21 cellular contexts compared by ENCODE assay signal in the genomic region with DNA sequence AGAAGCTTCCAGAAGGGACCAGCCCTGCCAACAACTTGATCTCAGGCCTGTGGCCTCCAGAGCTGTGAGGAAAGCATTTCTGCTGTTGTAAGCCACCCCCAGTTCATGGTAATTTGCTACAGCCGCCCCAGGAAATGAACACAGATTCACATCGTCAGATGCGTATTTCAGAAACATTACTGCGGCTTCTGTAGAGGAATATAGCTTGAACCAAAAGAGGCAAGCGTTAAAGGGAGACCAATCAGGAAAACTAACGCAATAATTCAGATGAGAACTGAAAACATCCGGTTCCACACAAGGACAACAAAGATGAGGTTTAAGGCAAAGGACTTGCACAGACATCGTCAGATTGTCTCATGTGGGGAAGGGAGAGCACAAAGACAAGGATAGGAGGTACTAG.
DNase-seq lines count a peak whose midpoint lies in the region; ATAC-seq and TF ChIP-seq lines count a peak whose summit lies in the region.
"Had no signal": no experiment of that assay in that cellular context is flagged by ENCODE, and none has a peak within 500 bp of the region (broad histone marks: within the 10 kb centered on the region; RNA-seq: fewer than 3 reads in every experiment).

No MANE protein-coding gene starts in this region.

- H3K9ac ChIP-seq in BLaER1 treated with 17β-estradiol and CSF1 and Interleukin-3, amounts not matched to agents 10 nM and 100 nM: no peak overlapping the region

- H3K9me3 ChIP-seq in BLaER1 treated with 17β-estradiol and CSF1 and Interleukin-3, amounts not matched to agents 10 nM and 100 nM (replicated peaks in 1 of 11): peaks cover 0 to 35% (median 6%) of the 10 kb centered on the region in 11 experiments; a peak in 7 of 22 replicates
- no peaks in the 10 kb centered on the region for H3K9me3 ChIP-seq in CD4-positive, alpha-beta T cell (ENCODE audit: control insufficient read depth, low read length)
- H3K9me3 ChIP-seq in lower lobe of right lung (no peaks in the 10 kb centered on the region), upper lobe of right lung (no peaks in the 10 kb centered on the region)
- H3K9me3 ChIP-seq: body of pancreas, esophagus muscularis mucosa, gastrocnemius medialis, stomach, transverse colon had no signal

- CTCF ChIA-PET in CD4-positive, alpha-beta T cell (lab: Charles Lee): interaction anchor here (1.1 kb wide), 1 partner anchor 24 kb away, joined by 3 read pairs; no protein-coding TSS in a partner anchor

- peak in 1 of 10 experiments; percentile 10 for DNase-seq in CD4-positive, alpha-beta T cell
- DNase-seq in lower lobe of right lung (no peak), upper lobe of right lung (no peak)
- DNase-seq in activated CD8-positive, alpha-beta memory T cell treated with anti-CD3 and anti-CD28 coated beads for 24 hours: no peak
- DNase-seq: activated CD4-positive, alpha-beta T cell treated with anti-CD3 and anti-CD28 coated beads, Interleukin-2, amount 50 U/mL, for 48 hours; activated naive CD8-positive, alpha-beta T cell treated with anti-CD3 and anti-CD28 coated beads, Interleukin-2, amount 50 U/mL, for 24 hours; activated T-cell treated with anti-CD3 and anti-CD28 coated beads, Interleukin-2, amount 50 U/mL, for 1 hour; DMS53; effector CD8-positive, alpha-beta T cell; gastrocnemius medialis; NCI-H2107; nephron progenitor cell; stomach; T1000; transverse colon had no signal

- peak overlapping the region; percentile 47 for H3K4me3 Mint-ChIP-seq in CD4-positive, alpha-beta T cell
- H3K4me3 Mint-ChIP-seq in activated T-helper 17 cell treated with anti-CD3 and anti-CD28 coated beads, Interleukin-2, amount 50 U/mL, for 72 hours: peak overlapping the region; percentile 48
- H3K4me3 Mint-ChIP-seq: activated naive CD8-positive, alpha-beta T cell treated with anti-CD3 and anti-CD28 coated beads, Interleukin-2, amount 50 U/mL, for 24 hours; nephron progenitor cell had no signal

- POLR2A ChIA-PET in CD4-positive, alpha-beta T cell (lab: Charles Lee): interaction anchor here (1.8 kb wide), 1 partner anchor 127 kb away, joined by 13 read pairs; a partner anchor contains a TSS

- H3K36me3 ChIP-seq in BLaER1 treated with 17β-estradiol and CSF1 and Interleukin-3, amounts not matched to agents 10 nM and 100 nM: no peaks in the 10 kb centered on the region
- H3K36me3 ChIP-seq in lower lobe of right lung: no peaks in the 10 kb centered on the region
- H3K36me3 ChIP-seq in upper lobe of right lung: no peaks in the 10 kb centered on the region
- H3K36me3 ChIP-seq: esophagus muscularis mucosa, gastrocnemius medialis, stomach, transverse colon had no signal

- H3K27me3 ChIP-seq in BLaER1 treated with 17β-estradiol and CSF1 and Interleukin-3, amounts not matched to agents 10 nM and 100 nM: no peaks in the 10 kb centered on the region
- no peaks in the 10 kb centered on the region for H3K27me3 ChIP-seq in CD4-positive, alpha-beta T cell (ENCODE audit: control insufficient read depth, insufficient read depth, low read length)
- H3K27me3 ChIP-seq in lower lobe of right lung (ENCODE audit: low read depth): no peaks in the 10 kb centered on the region
- no peaks in the 10 kb centered on the region for H3K27me3 ChIP-seq in upper lobe of right lung
- H3K27me3 ChIP-seq: body of pancreas, esophagus muscularis mucosa, gastrocnemius medialis, hepatocyte, stomach, transverse colon had no signal

- peaks cover 48% of the 10 kb centered on the region for H3K4me1 Mint-ChIP-seq in CD4-positive, alpha-beta T cell (ENCODE audit: low read depth)
- H3K4me1 Mint-ChIP-seq in activated T-helper 17 cell treated with anti-CD3 and anti-CD28 coated beads, Interleukin-2, amount 50 U/mL, for 72 hours: peaks cover 13% of the 10 kb centered on the region

- peak overlapping the region; percentile 88 for H3K27ac Mint-ChIP-seq in CD4-positive, alpha-beta T cell
- H3K27ac Mint-ChIP-seq in activated T-helper 17 cell treated with anti-CD3 and anti-CD28 coated beads, Interleukin-2, amount 50 U/mL, for 72 hours: no peak overlapping the region
- H3K27ac Mint-ChIP-seq: activated naive CD8-positive, alpha-beta T cell treated with anti-CD3 and anti-CD28 coated beads, Interleukin-2, amount 50 U/mL, for 24 hours had no signal

- peak overlapping the region in 6 of 11 experiments; percentile 10 to 68 (median 40); a peak in 10 of 22 replicates for H3K4me2 ChIP-seq in BLaER1 treated with 17β-estradiol and CSF1 and Interleukin-3, amounts not matched to agents 10 nM and 100 nM
- H3K4me2 ChIP-seq: hepatocyte had no signal

- ATAC-seq in CD4-positive, alpha-beta T cell (ENCODE audit: poor library complexity): peak; percentile 43
- peak; percentile 28 for ATAC-seq in activated T-helper 17 cell treated with anti-CD3 and anti-CD28 coated beads, Interleukin-2, amount 50 U/mL, for 72 hours (replicated peaks)
- ATAC-seq in lower lobe of right lung (no peak), GM19397 (IDR thresholded peaks at IDR 0.05; ENCODE audit: unreplicated experiment) (no peak), upper lobe of right lung (no peak)
- ATAC-seq: activated naive CD8-positive, alpha-beta T cell treated with anti-CD3 and anti-CD28 coated beads, Interleukin-2, amount 50 U/mL, for 24 hours; body of pancreas had no signal

- H3K27me3 Mint-ChIP-seq in CD4-positive, alpha-beta T cell: no peaks in the 10 kb centered on the region
- H3K27me3 Mint-ChIP-seq in activated T-helper 17 cell treated with anti-CD3 and anti-CD28 coated beads, Interleukin-2, amount 50 U/mL, for 72 hours: no peaks in the 10 kb centered on the region

- no peak overlapping the region for H3K4me3 ChIP-seq in BLaER1 treated with 17β-estradiol and CSF1 and Interleukin-3, amounts not matched to agents 10 nM and 100 nM
- H3K4me3 ChIP-seq in lower lobe of right lung (no peak overlapping the region), upper lobe of right lung (no peak overlapping the region)
- H3K4me3 ChIP-seq: body of pancreas, esophagus muscularis mucosa, gastrocnemius medialis, hepatocyte, stomach, transverse colon had no signal

- H3K27ac ChIP-seq in BLaER1 treated with 17β-estradiol and CSF1 and Interleukin-3, amounts not matched to agents 10 nM and 100 nM: peak overlapping the region in 3 of 11 experiments; percentile 8 to 18 (median 17); a peak in 5 of 22 replicates
- no peak overlapping the region for H3K27ac ChIP-seq in CD4-positive, alpha-beta T cell (ENCODE audit: low read depth, low read length)
- H3K27ac ChIP-seq in lower lobe of right lung (peak overlapping the region; percentile 24), upper lobe of right lung (no peak overlapping the region)
- H3K27ac ChIP-seq: body of pancreas, esophagus muscularis mucosa, gastrocnemius medialis, hepatocyte, stomach, transverse colon had no signal

- peaks cover 32 to 56% (median 37%) of the 10 kb centered on the region in 10 experiments for H3K4me1 ChIP-seq in BLaER1 treated with 17β-estradiol and CSF1 and Interleukin-3, amounts not matched to agents 10 nM and 100 nM
- H3K4me1 ChIP-seq in lower lobe of right lung (peaks cover 20% of the 10 kb centered on the region), upper lobe of right lung (peaks cover 6% of the 10 kb centered on the region)

- no peak for TF ChIP-seq CTCF in CD4-positive, alpha-beta T cell (IDR thresholded peaks at IDR 0.05)
- TF ChIP-seq CTCF in lower lobe of right lung (IDR thresholded peaks at IDR 0.05) (no peak), upper lobe of right lung (IDR thresholded peaks at IDR 0.05) (no peak)

- H3K9me3 Mint-ChIP-seq in CD4-positive, alpha-beta T cell: no peaks in the 10 kb centered on the region
- no peaks in the 10 kb centered on the region for H3K9me3 Mint-ChIP-seq in activated T-helper 17 cell treated with anti-CD3 and anti-CD28 coated beads, Interleukin-2, amount 50 U/mL, for 72 hours
- H3K9me3 Mint-ChIP-seq: activated naive CD8-positive, alpha-beta T cell treated with anti-CD3 and anti-CD28 coated beads, Interleukin-2, amount 50 U/mL, for 24 hours had no signal

- H3K36me3 Mint-ChIP-seq in CD4-positive, alpha-beta T cell (ENCODE audit: low read depth): no peaks in the 10 kb centered on the region
- no peaks in the 10 kb centered on the region for H3K36me3 Mint-ChIP-seq in activated T-helper 17 cell treated with anti-CD3 and anti-CD28 coated beads, Interleukin-2, amount 50 U/mL, for 72 hours (ENCODE audit: low read depth)

- intact Hi-C loops in CD4-positive, alpha-beta T cell (cut with DNase I, micrococcal nuclease): loop anchor here in 1 of 2 experiments (5.0 kb wide), 1 partner anchor 169 kb away; no protein-coding TSS in a partner anchor
- intact Hi-C loops in lower lobe of right lung (cut with DNase I): no loop called here
- intact Hi-C loops in upper lobe of right lung (cut with DNase I): no loop called here

- no peaks in the 10 kb centered on the region for H4K20me1 ChIP-seq in BLaER1 treated with 17β-estradiol and CSF1 and Interleukin-3, amounts not matched to agents 10 nM and 100 nM

Comparison
In these comparisons a context has a peak if more than half of its experiments do, and no peak if none do; other contexts are left out.
1. ATAC-seq: peak in CD4-positive, alpha-beta T cell (single experiment) and activated T-helper 17 cell treated with anti-CD3 and anti-CD28 coated beads, Interleukin-2, amount 50 U/mL, for 72 hours (single experiment); none in lower lobe of right lung (0 of 2), GM19397 (single experiment) and upper lobe of right lung (single experiment).